ENCODE assay signal across 8 cellular contexts in genomic region chr1:172719694-172720138, GRCh38.
DNase-seq lines count a peak whose midpoint lies in the region; ATAC-seq, FAIRE-seq and TF ChIP-seq lines count a peak whose summit lies in the region.

No MANE protein-coding gene starts in this region.

- H3K4me2 ChIP-seq in K562 (ENCODE audit: insufficient read depth, low read length) = no peak overlapping the region

- H3K4me1 ChIP-seq in K562 (replicated peaks in 1 of 2; ENCODE audit: control insufficient read depth in 2 of 2, insufficient read depth in 2 of 2, low read length in 2 of 2) (peaks cover 3 to 22% of the 10 kb centered on the region in 2 experiments; a peak in 4 of 5 replicates), aorta (ENCODE audit: control insufficient read depth in 1 of 2, insufficient read depth in 2 of 2, low read length in 2 of 2) (peaks cover 0 to 2% of the 10 kb centered on the region in 2 donors)

- ATAC-seq in K562 (peak; percentile 85), aorta (ENCODE audit: low FRiP score) (peak; percentile 64), HG02759 (IDR thresholded peaks at IDR 0.05; ENCODE audit: unreplicated experiment) (no peak)

- no peak for TF ChIP-seq EP300 in K562 (IDR thresholded peaks at IDR 0.05; ENCODE audit: low read length)

- no peaks in the 10 kb centered on the region for H3K36me3 ChIP-seq in K562 (ENCODE audit: control insufficient read depth, insufficient read depth, low read length)
- H3K36me3 ChIP-seq in aorta (ENCODE audit: control insufficient read depth in 1 of 2, insufficient read depth in 2 of 2, low read length in 1 of 2) = no peaks in the 10 kb centered on the region

- H3K27me3 ChIP-seq in K562 (ENCODE audit: control insufficient read depth in 2 of 2, insufficient read depth in 2 of 2, low read length in 2 of 2) (no peaks in the 10 kb centered on the region), aorta (ENCODE audit: control insufficient read depth in 1 of 2, insufficient read depth in 2 of 2, low read length in 1 of 2) (no peaks in the 10 kb centered on the region)

- no peak overlapping the region for H3K4me3 ChIP-seq in NB4 (ENCODE audit: low read depth, low read length)
- H3K4me3 ChIP-seq in K562 = no peak overlapping the region
- H3K4me3 ChIP-seq in aorta (ENCODE audit: low read length in 2 of 2) = no peak overlapping the region

- no peak overlapping the region for H2AFZ ChIP-seq in K562 (ENCODE audit: low read depth, low read length)

- no TSS peak for BruUV-seq in K562 (replicated peaks; lab: Mats Ljungman, UMichigan)

- CTCF ChIA-PET in K562 (lab: Yijun Ruan, JAX; ENCODE audit: low intra/inter-chr PET ratio) = interaction anchor here (0.7 to 2.9 kb wide), 6 partner anchors 110 to 717 kb away, joined by 3 to 17 read pairs (median 4); no protein-coding TSS in a partner anchor

- TF ChIP-seq CTCF in NB4 (IDR thresholded peaks at IDR 0.05; ENCODE audit: low read depth, low read length) (peak; percentile 46), K562 (IDR thresholded peaks at IDR 0.05 in 2 of 3, conservative IDR thresholded peaks at IDR 0.05 in 1 of 3; ENCODE audit: insufficient read depth in 2 of 3, low read depth in 1 of 3, low read length in 3 of 3) (peak; percentile 64 to 85 (median 68); a peak in 5 of 6 replicates)

- H3K27ac ChIP-seq in K562 (ENCODE audit: extremely low read depth, low read depth, low read length) (no peak overlapping the region), aorta (ENCODE audit: low read depth in 1 of 2, low read length in 2 of 2) (no peak overlapping the region)

- TF ChIP-seq POLR2A in NB4 (IDR thresholded peaks at IDR 0.05; ENCODE audit: extremely low read depth, insufficient read length) (no peak), K562 (conservative IDR thresholded peaks at IDR 0.05) (no peak)

- H3K9ac ChIP-seq in K562 (ENCODE audit: insufficient read depth in 1 of 2, low read depth in 2 of 2, low read length in 2 of 2) = no peak overlapping the region

- no peaks in the 10 kb centered on the region for H4K20me1 ChIP-seq in K562 (replicated peaks; ENCODE audit: control insufficient read depth, insufficient read depth, low read length)

- DNase-seq in AG08396 (ENCODE audit: low spot score) (peak; percentile 42), GM03348 (ENCODE audit: low spot score) (peak; percentile 65), NB4 (ENCODE audit: low read depth) (peak; percentile 52), K562 (ENCODE audit: extremely low read depth in 1 of 4, low spot score in 3 of 4) (peak; percentile 52 to 61 (median 56)), kidney tubule cell (ENCODE audit: low spot score) (peak; percentile 48), aorta (no peak), globus pallidus (ENCODE audit: low spot score) (no peak)

- POLR2A ChIA-PET in K562 (lab: Yijun Ruan, JAX) = interaction anchor here (0.5 to 1.0 kb wide), 3 partner anchors 187 to 1149 kb away, joined by 3 to 5 read pairs (median 3); partner anchors contain the start of gene ZBTB37

- in situ Hi-C loops in K562 (cut with MboI) = no loop called here

- H3K9me1 ChIP-seq in K562 (ENCODE audit: control insufficient read depth, insufficient read depth, low read length) = no peaks in the 10 kb centered on the region

- WGBS in K562 (ENCODE audit: insufficient coverage, low coverage, missing lambda C conversion rate) = 7% methylated on average over 3 of the region's 3 CpGs
- WGBS in aorta, 2 donors = 29 to 34% methylated on average over 3 of the region's 3 CpGs

- TF ChIP-seq RAD21 in K562 (CRISPR knock-in tag; conservative IDR thresholded peaks at IDR 0.05 in 1 of 2, IDR thresholded peaks at IDR 0.05 in 1 of 2) = peak; percentile 80 to 88

- intact Hi-C loops in K562 (cut with micrococcal nuclease) (loop anchor here (1.0 to 2.0 kb wide), 5 partner anchors 57 to 290 kb away; partner anchors contain the start of gene SUCO), aorta (cut with DNase I) (no loop called here)

- FAIRE-seq in K562 (lab: Jason Lieb, UNC) = peak; percentile 88

- H3K9me3 ChIP-seq in K562 (replicated peaks; ENCODE audit: control insufficient read depth, insufficient read depth, low read depth, low read length) (no peaks in the 10 kb centered on the region), aorta (ENCODE audit: control insufficient read depth, low read length) (no peaks in the 10 kb centered on the region)

- H3K79me2 ChIP-seq in K562 (ENCODE audit: control insufficient read depth, insufficient read depth, low read length) = no peaks in the 10 kb centered on the region

TF ChIP-seq in K562, 482 proteins besides CTCF, POLR2A, EP300 and RAD21 (continues in another document):
- TF ChIP-seq ZNF707 (CRISPR knock-in tag; conservative IDR thresholded peaks at IDR 0.05) (no peak), ARID2 (IDR thresholded peaks at IDR 0.05) (peak; percentile 71; the same call in 1 of the 2 replicates), CCNT2 (IDR thresholded peaks at IDR 0.05; ENCODE audit: borderline replicate concordance, extremely low read depth, insufficient read length, low read depth, low read length) (no peak), CBX1 (IDR thresholded peaks at IDR 0.05; ENCODE audit: low read depth) (no peak), MCM3 (IDR thresholded peaks at IDR 0.05) (no peak), KLF16 (IDR thresholded peaks at IDR 0.05) (no peak), MXD1 (CRISPR knock-in tag; IDR thresholded peaks at IDR 0.05; ENCODE audit: borderline replicate concordance, poor library complexity, severe bottlenecking) (no peak), DMBX1 (CRISPR knock-in tag; IDR thresholded peaks at IDR 0.05; ENCODE audit: borderline replicate concordance) (no peak), LEF1 (IDR thresholded peaks at IDR 0.05) (no peak), CC2D1A (IDR thresholded peaks at IDR 0.05) (peak; percentile 27; the same call in 1 of the 2 replicates), ZNF354B (CRISPR knock-in tag; IDR thresholded peaks at IDR 0.05) (no peak), ZNF384 (IDR thresholded peaks at IDR 0.05; ENCODE audit: low read depth, low read length) (peak; percentile 98), LARP7 (IDR thresholded peaks at IDR 0.05) (peak; percentile 83; the same call in 1 of the 2 replicates), CBFA2T2 (conservative IDR thresholded peaks at IDR 0.05) (0 out of 2 replicates have a peak, but pooled peaks have one; percentile 4), ARID3B (CRISPR knock-in tag; IDR thresholded peaks at IDR 0.05; ENCODE audit: borderline replicate concordance) (no peak), ZNF518B (CRISPR knock-in tag; IDR thresholded peaks at IDR 0.05) (no peak), JUND (IDR thresholded peaks at IDR 0.05; ENCODE audit: borderline replicate concordance, low read depth, low read length) (0 out of 2 replicates have a peak, but pooled peaks have one; percentile 24), JUND (tag; IDR thresholded peaks at IDR 0.05; ENCODE audit: borderline replicate concordance, low read depth, low read length) (no peak), ZBTB8A (IDR thresholded peaks at IDR 0.05; ENCODE audit: partially characterized antibody) (no peak)
- TF ChIP-seq, protein P1, sequence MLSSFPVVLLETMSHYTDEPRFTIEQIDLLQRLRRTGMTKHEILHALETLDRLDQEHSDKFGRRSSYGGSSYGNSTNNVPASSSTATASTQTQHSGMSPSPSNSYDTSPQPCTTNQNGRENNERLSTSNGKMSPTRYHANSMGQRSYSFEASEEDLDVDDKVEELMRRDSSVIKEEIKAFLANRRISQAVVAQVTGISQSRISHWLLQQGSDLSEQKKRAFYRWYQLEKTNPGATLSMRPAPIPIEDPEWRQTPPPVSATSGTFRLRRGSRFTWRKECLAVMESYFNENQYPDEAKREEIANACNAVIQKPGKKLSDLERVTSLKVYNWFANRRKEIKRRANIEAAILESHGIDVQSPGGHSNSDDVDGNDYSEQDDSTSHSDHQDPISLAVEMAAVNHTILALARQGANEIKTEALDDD (IDR thresholded peaks at IDR 0.05) = no peak

Comparison
In these comparisons a context has a peak if more than half of its experiments do, and no peak if none do; other contexts are left out.
1. DNase-seq: peak in AG08396 (single experiment), GM03348 (single experiment), NB4 (single experiment), K562 (4 of 4) and kidney tubule cell (single experiment); none in aorta (0 of 2) and globus pallidus (single experiment).